9 cellular contexts compared by ENCODE assay signal in genomic region chr16:2928151-2928550, GRCh38. TPM values are rescaled to one million over a fixed set of nuclear protein-coding genes. Genes with fewer than 3 reads are reported as not detected.
DNase-seq lines count a peak whose midpoint lies in the region; FAIRE-seq and TF ChIP-seq lines count a peak whose summit lies in the region.
"Not testable (repeated sequence)": the region's sequence is repeated elsewhere in the genome, so short reads cannot be mapped to it uniquely, and the experiment has no call there.
"Had no signal": no experiment of that assay in that cellular context is flagged by ENCODE, and none has a peak within 500 bp of the region (broad histone marks: within the 10 kb centered on the region; RNA-seq: fewer than 3 reads in every experiment).

No MANE protein-coding gene starts in this region.

- H3K4me3 Mint-ChIP-seq in neural progenitor cell: not testable (repeated sequence)

- not testable (repeated sequence) for H2BK12ac ChIP-seq in H1 (ENCODE audit: low read depth, low read length)
- H2BK12ac ChIP-seq in mesenchymal stem cell (ENCODE audit: low read length in 2 of 2): peak overlapping the region in 1 of 2 experiments; percentile 61

- DNase-seq in NT2/D1 (ENCODE audit: low read depth, low spot score): peak; percentile 18
- DNase-seq in H1 (ENCODE audit: low read depth in 1 of 2, low spot score in 2 of 2); mesenchymal stem cell; neural progenitor cell (ENCODE audit: low spot score): not testable (repeated sequence)
- peak; percentile 31 for DNase-seq in prostate gland (ENCODE audit: low spot score)

- not testable (repeated sequence) for H4K5ac ChIP-seq in H1 (ENCODE audit: insufficient read length, low read depth, low read length)

- not testable (repeated sequence) for H3K18ac ChIP-seq in H1 (ENCODE audit: extremely low read depth, low read length); mesenchymal stem cell (ENCODE audit: low read depth in 1 of 2, low read length in 2 of 2)

- H2BK5ac ChIP-seq in H1 (ENCODE audit: low read depth, low read length); mesenchymal stem cell (ENCODE audit: low read depth, low read length, poor library complexity, severe bottlenecking): not testable (repeated sequence)

- intact Hi-C loops in prostate gland (cut with DNase I): loop anchor here (5.0 kb wide), 1 partner anchor 56 kb away; no protein-coding TSS in a partner anchor

- not testable (repeated sequence) for H3K36me3 Mint-ChIP-seq in neural progenitor cell

- not testable (repeated sequence) for TF ChIP-seq POLR2A in H1 (IDR thresholded peaks at IDR 0.05; ENCODE audit: control extremely low read depth in 1 of 2, low read depth in 2 of 2, low read length in 2 of 2); prostate gland (IDR thresholded peaks at IDR 0.05)

- not testable (repeated sequence) for H3K14ac ChIP-seq in H1 (ENCODE audit: insufficient read length); mesenchymal stem cell (ENCODE audit: low read length in 2 of 2)

- not testable (repeated sequence) for H3K4me2 ChIP-seq in H1 (ENCODE audit: insufficient read depth in 1 of 2, low read depth in 2 of 2, low read length in 2 of 2); mesenchymal stem cell (ENCODE audit: low read length, poor library complexity, severe bottlenecking)
- H3K4me2 ChIP-seq in neural progenitor cell: peak overlapping the region; percentile 35

- peaks cover 21% of the 10 kb centered on the region for H3F3A ChIP-seq in neural progenitor cell (ENCODE audit: low read depth)

- H3K4me1 Mint-ChIP-seq in neural progenitor cell: peaks cover 23% of the 10 kb centered on the region

- not testable (repeated sequence) for H3K27me3 Mint-ChIP-seq in neural progenitor cell (ENCODE audit: insufficient read depth, low read depth)

- not testable (repeated sequence) for H4K20me1 ChIP-seq in H1 (replicated peaks in 1 of 2; ENCODE audit: control insufficient read depth in 1 of 2, insufficient read depth in 2 of 2, low read length in 2 of 2); neural progenitor cell (ENCODE audit: low read depth)

- H4K8ac ChIP-seq in H1 (ENCODE audit: extremely low read depth, insufficient read depth, low read length); mesenchymal stem cell (ENCODE audit: low read length): not testable (repeated sequence)

- not testable (repeated sequence) for H2BK120ac ChIP-seq in H1 (replicated peaks; ENCODE audit: low read depth, low read length); mesenchymal stem cell (ENCODE audit: low read depth, low read length)

- not testable (repeated sequence) for FAIRE-seq in H1 (lab: Jason Lieb, UNC)

- not testable (repeated sequence) for H3K9ac ChIP-seq in HUES48 (ENCODE audit: low read depth, low read length); NT2/D1 (ENCODE audit: insufficient read length, low read depth); H1 (replicated peaks in 1 of 4; ENCODE audit: extremely low read depth in 1 of 4, low read depth in 3 of 4, low read length in 3 of 4); mesenchymal stem cell (ENCODE audit: low read length); neural progenitor cell

- 74% methylated on average over 4 of the region's 4 CpGs; no CpG with 5 or more reads in 1 of the 2 experiments for WGBS in H1 (ENCODE audit: extremely low coverage in 1 of 2, insufficient coverage in 1 of 2, insufficient read length in 1 of 2, insufficient replicate concordance in 2 of 2, low coverage in 1 of 2, low lambda C conversion rate in 2 of 2, missing lambda C conversion rate in 1 of 2), 2 experiments
- 94% methylated on average over 3 of the region's 4 CpGs for WGBS in mesenchymal stem cell
- 72% methylated on average over 4 of the region's 4 CpGs for WGBS in prostate gland

- POLR2A ChIA-PET in H1 (lab: Charles Lee; ENCODE audit: partially characterized antibody): interaction anchor here (0.8 to 1.3 kb wide), 4 partner anchors 28 to 89 kb away, joined by 3 to 4 read pairs (median 3); partner anchors contain the start of gene KREMEN2

- not testable (repeated sequence) for H3K4ac ChIP-seq in H1 (replicated peaks; ENCODE audit: insufficient read length, low read depth, low read length); mesenchymal stem cell (ENCODE audit: low read depth in 1 of 2, low read length in 2 of 2)

- TF ChIP-seq CTCF in H1 (IDR thresholded peaks at IDR 0.05; ENCODE audit: control extremely low read depth in 1 of 3, insufficient read depth in 1 of 3, low read depth in 1 of 3, low read length in 3 of 3); neural progenitor cell (IDR thresholded peaks at IDR 0.05); prostate gland (IDR thresholded peaks at IDR 0.05): not testable (repeated sequence)

- not testable (repeated sequence) for H3K23ac ChIP-seq in H1 (ENCODE audit: insufficient read length); mesenchymal stem cell (ENCODE audit: low read length in 2 of 2)

- not testable (repeated sequence) for H3K79me1 ChIP-seq in H1 (ENCODE audit: low read depth, low read length)
- H3K79me1 ChIP-seq in mesenchymal stem cell (replicated peaks; ENCODE audit: low read length, poor library complexity, severe bottlenecking): peaks cover 21% of the 10 kb centered on the region

- H3K27ac ChIP-seq in HUES48 (ENCODE audit: low read depth, low read length) (peak overlapping the region; percentile 46), prostate gland (peak overlapping the region; percentile 42 to 74)
- not testable (repeated sequence) for H3K27ac ChIP-seq in H1 (ENCODE audit: low read depth, low read length); mesenchymal stem cell (ENCODE audit: low read length, poor library complexity, severe bottlenecking); neural progenitor cell

- not testable (repeated sequence) for H4K91ac ChIP-seq in H1 (replicated peaks; ENCODE audit: insufficient read length, low read length); mesenchymal stem cell (ENCODE audit: low read length)

- not testable (repeated sequence) for H3K36me3 ChIP-seq in HUES48 (ENCODE audit: control insufficient read depth, insufficient read depth, low read length); H1 (ENCODE audit: control insufficient read depth in 2 of 4, insufficient read depth in 4 of 4, low read length in 3 of 4); neural progenitor cell
- H3K36me3 ChIP-seq in NT2/D1 (ENCODE audit: insufficient read depth, insufficient read length, low read length) (peaks cover 14% of the 10 kb centered on the region), mesenchymal stem cell (ENCODE audit: control insufficient read depth in 1 of 2, insufficient read depth in 2 of 2, low read depth in 1 of 2, low read length in 2 of 2) (peaks cover 36 to 55% of the 10 kb centered on the region in 2 experiments), prostate gland (peaks cover 0 to 14% of the 10 kb centered on the region in 2 donors)

- not testable (repeated sequence) for H3K9me3 ChIP-seq in HUES48 (ENCODE audit: control insufficient read depth, insufficient read depth, low read length); NT2/D1 (ENCODE audit: insufficient read depth, low read length); H1 (ENCODE audit: insufficient read depth in 2 of 2, low read depth in 1 of 2, low read length in 1 of 2); mesenchymal stem cell (ENCODE audit: control insufficient read depth, low read length); neural progenitor cell (ENCODE audit: low read depth); prostate gland

- not testable (repeated sequence) for H3K27me3 ChIP-seq in HUES48 (ENCODE audit: control insufficient read depth, insufficient read depth, low read length); NT2/D1 (ENCODE audit: insufficient read depth, insufficient read length); H1 (replicated peaks in 1 of 4; ENCODE audit: control insufficient read depth in 3 of 4, extremely low read depth in 1 of 4, insufficient read depth in 3 of 4, low read length in 3 of 4); mesenchymal stem cell (ENCODE audit: control insufficient read depth in 1 of 2, insufficient read depth in 1 of 2, low read length in 2 of 2); neural progenitor cell; prostate gland (replicated peaks; ENCODE audit: insufficient read depth)

- H3K4me3 ChIP-seq in HUES48 (ENCODE audit: low read depth, low read length); NT2/D1 (ENCODE audit: insufficient read length, low read depth); H1 (ENCODE audit: extremely low read depth in 1 of 4, insufficient read depth in 2 of 4, low read depth in 3 of 4, low read length in 4 of 4); mesenchymal stem cell (ENCODE audit: insufficient read depth in 1 of 2, low read depth in 1 of 2, low read length in 2 of 2); neural progenitor cell; prostate gland: not testable (repeated sequence)

- not testable (repeated sequence) for H3K4me1 ChIP-seq in HUES48 (ENCODE audit: control insufficient read depth, insufficient read depth, low read length); prostate gland (replicated peaks)
- H3K4me1 ChIP-seq in NT2/D1 (ENCODE audit: insufficient read depth, insufficient read length) (peaks cover 14% of the 10 kb centered on the region), H1 (replicated peaks in 1 of 4; ENCODE audit: control insufficient read depth in 3 of 4, insufficient read depth in 4 of 4, low read length in 3 of 4) (peaks cover 4 to 15% (median 10%) of the 10 kb centered on the region in 4 experiments), mesenchymal stem cell (ENCODE audit: control insufficient read depth, insufficient read depth, low read depth, low read length) (peaks cover 18% of the 10 kb centered on the region), neural progenitor cell (peaks cover 19% of the 10 kb centered on the region)

- TF ChIP-seq RAD21 in H1 (IDR thresholded peaks at IDR 0.05 in 1 of 2, conservative IDR thresholded peaks at IDR 0.05 in 1 of 2; ENCODE audit: low read depth in 2 of 2, low read length in 2 of 2): not testable (repeated sequence)

- H3K56ac ChIP-seq in H1 (replicated peaks; ENCODE audit: insufficient read length, low read depth, low read length): not testable (repeated sequence)

- not testable (repeated sequence) for H3K27ac Mint-ChIP-seq in neural progenitor cell

- H2AFZ ChIP-seq in H1 (ENCODE audit: low read length); mesenchymal stem cell (ENCODE audit: low read depth, low read length); neural progenitor cell (replicated peaks): not testable (repeated sequence)

- not testable (repeated sequence) for TF ChIP-seq EP300 in H1 (IDR thresholded peaks at IDR 0.05; ENCODE audit: borderline replicate concordance in 1 of 2, low read depth in 2 of 2, low read length in 2 of 2)

- not testable (repeated sequence) for H2AK5ac ChIP-seq in H1 (ENCODE audit: low read depth, low read length)
- H2AK5ac ChIP-seq in mesenchymal stem cell (ENCODE audit: low read length, severe bottlenecking): peak overlapping the region; percentile 10

- H2BK15ac ChIP-seq in H1 (ENCODE audit: low read length); mesenchymal stem cell (ENCODE audit: low read depth, poor library complexity, severe bottlenecking): not testable (repeated sequence)

- CTCF ChIA-PET in H1 (lab: Charles Lee; ENCODE audit: partially characterized antibody): interaction anchor here (0.7 to 10.4 kb wide), 13 partner anchors 9 to 86 kb away, joined by 3 to 98 read pairs (median 7); partner anchors contain the start of gene FLYWCH1

- not testable (repeated sequence) for H3K79me2 ChIP-seq in H1 (ENCODE audit: control insufficient read depth in 1 of 2, insufficient read depth in 2 of 2, low read length in 2 of 2); neural progenitor cell (ENCODE audit: low read depth)

- not testable (repeated sequence) for H3K9me3 Mint-ChIP-seq in neural progenitor cell

- not testable (repeated sequence) for H2BK20ac ChIP-seq in H1 (ENCODE audit: low read length)

- H3K23me2 ChIP-seq in H1 (ENCODE audit: low read depth, low read length): not testable (repeated sequence)

RNA-seq across cellular contexts. Expression of gene FLYWCH1, which starts 16.4 kb away (rescaled TPM):
- 23.1 and 23.5 TPM in 2 replicates for total RNA-seq in H1 (2021; fragmentation: NEBNext Ultra II Directional; extraction: Animal tissue kit (Norgen Biotek cat#: 25700))
- 12.4 and 22.2 TPM in 2 replicates for polyA plus RNA-seq in H1 (2011; rRNA removed)
- 14.3 TPM for polyA plus RNA-seq in H1 (2011; cell fraction: cytosol; rRNA removed)
- polyA plus RNA-seq in H1 (2011; cell fraction: nucleus; rRNA removed): 29.4 TPM
- polyA plus RNA-seq in H1 (2012, experiment 1 of 2): 10.6 to 15.2 TPM (median 13.5 TPM) in 4 replicates
- polyA plus RNA-seq in H1 (2012, experiment 2 of 2): 19.6 TPM
- polyA plus RNA-seq in H1 (2013, experiment 1 of 2): 10.4 TPM
- polyA plus RNA-seq in H1 (2013, experiment 2 of 2): 9.2 TPM
- polyA minus RNA-seq in H1 (2011; rRNA and poly(A)+ RNA removed): 5.1 and 10.5 TPM in 2 replicates
- 9.8 TPM for polyA minus RNA-seq in H1 (2011; cell fraction: cytosol; rRNA and poly(A)+ RNA removed)
- 15.7 TPM for polyA minus RNA-seq in H1 (2011; cell fraction: nucleus; rRNA and poly(A)+ RNA removed)
- polyA plus RNA-seq in mesenchymal stem cell (2013, experiment 1 of 2): 18.4 TPM
- polyA plus RNA-seq in mesenchymal stem cell (2013, experiment 2 of 2): 17.3 TPM
- 5.1 and 16.1 TPM in 2 replicates for total RNA-seq in neural progenitor cell (ENCODE audit: low replicate concordance)
- total RNA-seq in prostate gland: 10 to 100 TPM; 53.0 to 55.6 TPM

RNA-seq across cellular contexts. Expression of gene KREMEN2, which starts 35.9 kb away (rescaled TPM):
- 6.6 and 7.8 TPM in 2 replicates for total RNA-seq in H1 (2021; fragmentation: NEBNext Ultra II Directional; extraction: Animal tissue kit (Norgen Biotek cat#: 25700))
- 7.0 and 10.4 TPM in 2 replicates for polyA plus RNA-seq in H1 (2011; rRNA removed)
- 8.8 TPM for polyA plus RNA-seq in H1 (2011; cell fraction: cytosol; rRNA removed)
- polyA plus RNA-seq in H1 (2011; cell fraction: nucleus; rRNA removed): 16.5 TPM
- 2.6 to 7.9 TPM (median 6.3 TPM) in 4 replicates for polyA plus RNA-seq in H1 (2012, experiment 1 of 2)
- 6.3 TPM for polyA plus RNA-seq in H1 (2012, experiment 2 of 2)
- 10.9 TPM for polyA plus RNA-seq in H1 (2013, experiment 1 of 2)
- polyA plus RNA-seq in H1 (2013, experiment 2 of 2): 10.2 TPM
- polyA minus RNA-seq in H1 (2011; rRNA and poly(A)+ RNA removed): 0.32 and 0.71 TPM in 2 replicates
- polyA minus RNA-seq in H1 (2011; cell fraction: cytosol; rRNA and poly(A)+ RNA removed): 2.3 TPM
- polyA minus RNA-seq in H1 (2011; cell fraction: nucleus; rRNA and poly(A)+ RNA removed): 3.9 TPM
- not detected for polyA plus RNA-seq in mesenchymal stem cell (2013, experiment 1 of 2)
- polyA plus RNA-seq in mesenchymal stem cell (2013, experiment 2 of 2): 0.01 TPM
- 0.51 and 5.6 TPM in 2 replicates for total RNA-seq in neural progenitor cell (ENCODE audit: low replicate concordance)
- 1 to 10 TPM; 1.4 to 4.0 TPM for total RNA-seq in prostate gland
- total RNA-seq: Calu3; CD4-positive, alpha-beta memory T cell had no signal
- polyA plus RNA-seq: BJ; CD4-positive, alpha-beta memory T cell had no signal

RNA-seq across cellular contexts. Expression of gene PAQR4, which starts 41.0 kb away (rescaled TPM):
- 28.2 and 28.8 TPM in 2 replicates for total RNA-seq in H1 (2021; fragmentation: NEBNext Ultra II Directional; extraction: Animal tissue kit (Norgen Biotek cat#: 25700))
- polyA plus RNA-seq in H1 (2011; rRNA removed): 34.6 and 52.8 TPM in 2 replicates
- 28.3 TPM for polyA plus RNA-seq in H1 (2011; cell fraction: cytosol; rRNA removed)
- polyA plus RNA-seq in H1 (2011; cell fraction: nucleus; rRNA removed): 78.3 TPM
- polyA plus RNA-seq in H1 (2012, experiment 1 of 2): 20.3 to 25.4 TPM (median 23.6 TPM) in 4 replicates
- polyA plus RNA-seq in H1 (2012, experiment 2 of 2): 28.0 TPM
- 32.2 TPM for polyA plus RNA-seq in H1 (2013, experiment 1 of 2)
- 33.2 TPM for polyA plus RNA-seq in H1 (2013, experiment 2 of 2)
- polyA minus RNA-seq in H1 (2011; rRNA and poly(A)+ RNA removed): 17.1 and 17.9 TPM in 2 replicates
- 22.5 TPM for polyA minus RNA-seq in H1 (2011; cell fraction: cytosol; rRNA and poly(A)+ RNA removed)
- 15.5 TPM for polyA minus RNA-seq in H1 (2011; cell fraction: nucleus; rRNA and poly(A)+ RNA removed)
- polyA plus RNA-seq in mesenchymal stem cell (2013, experiment 1 of 2): 4.9 TPM
- polyA plus RNA-seq in mesenchymal stem cell (2013, experiment 2 of 2): 4.8 TPM
- total RNA-seq in neural progenitor cell (ENCODE audit: low replicate concordance) (3.3 and 15.4 TPM in 2 replicates), prostate gland (10 to 100 TPM in 1 of 2 donors, 1 to 10 TPM in 1; 9.1 to 25.1 TPM)

RNA-seq across cellular contexts. Expression of gene FLYWCH2, which starts 45.1 kb away (rescaled TPM):
- total RNA-seq in H1 (2021; fragmentation: NEBNext Ultra II Directional; extraction: Animal tissue kit (Norgen Biotek cat#: 25700)): 16.4 and 20.2 TPM in 2 replicates
- polyA plus RNA-seq in H1 (2011; rRNA removed): 30.7 and 43.8 TPM in 2 replicates
- 44.9 TPM for polyA plus RNA-seq in H1 (2011; cell fraction: cytosol; rRNA removed)
- polyA plus RNA-seq in H1 (2011; cell fraction: nucleus; rRNA removed): 27.4 TPM
- 17.1 to 25.9 TPM (median 22.0 TPM) in 4 replicates for polyA plus RNA-seq in H1 (2012, experiment 1 of 2)
- polyA plus RNA-seq in H1 (2012, experiment 2 of 2): 24.5 TPM
- 16.8 TPM for polyA plus RNA-seq in H1 (2013, experiment 1 of 2)
- 16.0 TPM for polyA plus RNA-seq in H1 (2013, experiment 2 of 2)
- polyA minus RNA-seq in H1 (2011; rRNA and poly(A)+ RNA removed): 4.6 and 5.4 TPM in 2 replicates
- polyA minus RNA-seq in H1 (2011; cell fraction: cytosol; rRNA and poly(A)+ RNA removed): 14.3 TPM
- 14.3 TPM for polyA minus RNA-seq in H1 (2011; cell fraction: nucleus; rRNA and poly(A)+ RNA removed)
- 32.0 TPM for polyA plus RNA-seq in mesenchymal stem cell (2013, experiment 1 of 2)
- polyA plus RNA-seq in mesenchymal stem cell (2013, experiment 2 of 2): 33.1 TPM
- total RNA-seq in neural progenitor cell (ENCODE audit: low replicate concordance): 15.8 and 46.5 TPM in 2 replicates
- 100 to 1,000 TPM in 1 of 2 donors, 10 to 100 TPM in 1; 78.8 to 150 TPM for total RNA-seq in prostate gland

RNA-seq across cellular contexts. Expression of gene PKMYT1, which starts 52.1 kb away (rescaled TPM):
- 74.7 and 83.6 TPM in 2 replicates for total RNA-seq in H1 (2021; fragmentation: NEBNext Ultra II Directional; extraction: Animal tissue kit (Norgen Biotek cat#: 25700))
- 85.2 and 180 TPM in 2 replicates for polyA plus RNA-seq in H1 (2011; rRNA removed)
- 47.7 TPM for polyA plus RNA-seq in H1 (2011; cell fraction: cytosol; rRNA removed)
- 210 TPM for polyA plus RNA-seq in H1 (2011; cell fraction: nucleus; rRNA removed)
- 52.2 to 75.7 TPM (median 70.6 TPM) in 4 replicates for polyA plus RNA-seq in H1 (2012, experiment 1 of 2)
- polyA plus RNA-seq in H1 (2012, experiment 2 of 2): 62.9 TPM
- 113 TPM for polyA plus RNA-seq in H1 (2013, experiment 1 of 2)
- 117 TPM for polyA plus RNA-seq in H1 (2013, experiment 2 of 2)
- 14.7 and 15.1 TPM in 2 replicates for polyA minus RNA-seq in H1 (2011; rRNA and poly(A)+ RNA removed)
- 22.3 TPM for polyA minus RNA-seq in H1 (2011; cell fraction: cytosol; rRNA and poly(A)+ RNA removed)
- polyA minus RNA-seq in H1 (2011; cell fraction: nucleus; rRNA and poly(A)+ RNA removed): 61.8 TPM
- 7.7 TPM for polyA plus RNA-seq in mesenchymal stem cell (2013, experiment 1 of 2)
- polyA plus RNA-seq in mesenchymal stem cell (2013, experiment 2 of 2): 7.0 TPM
- total RNA-seq in neural progenitor cell (ENCODE audit: low replicate concordance) (4.6 and 38.5 TPM in 2 replicates), prostate gland (10 to 100 TPM in 1 of 2 donors, 1 to 10 TPM in 1; 4.1 to 25.5 TPM)
- polyA plus RNA-seq: CD4-positive, alpha-beta memory T cell had no signal
